18 cellular contexts compared by ENCODE assay signal in the genomic region with DNA sequence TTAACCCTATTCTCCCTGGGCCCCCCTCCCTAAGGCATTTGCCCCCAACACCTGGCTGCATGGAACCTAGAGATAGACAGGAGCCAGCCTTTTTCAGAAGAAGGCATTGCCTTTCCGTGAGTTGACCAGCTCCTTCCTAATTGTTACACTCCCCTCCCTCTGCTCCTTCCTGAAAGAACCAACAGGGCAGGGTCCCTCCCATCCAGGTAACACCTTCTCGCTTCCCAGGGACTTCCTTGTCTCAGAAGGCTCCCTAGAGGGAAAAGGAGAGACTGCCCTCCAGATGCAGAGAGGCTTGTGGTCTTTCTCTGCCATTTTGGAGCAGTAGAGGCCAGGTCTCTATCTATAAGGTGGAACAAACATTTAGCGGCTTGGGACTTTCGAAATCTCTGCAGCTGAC.
"Had no signal": no experiment of that assay in that cellular context is flagged by ENCODE, and none has a peak within 500 bp of the region (broad histone marks: within the 10 kb centered on the region; RNA-seq: fewer than 3 reads in every experiment).

No MANE protein-coding gene starts in this region.

- H3K27ac ChIP-seq: hepatocyte, tibial artery, vagina had no signal

- ATAC-seq: effector memory CD8-positive, alpha-beta T cell; gastrocnemius medialis had no signal

- H3K4me3 ChIP-seq: gastrocnemius medialis, hepatocyte, left lung, psoas muscle, tibial artery, vagina had no signal

- H3K36me3 Mint-ChIP-seq: activated naive CD8-positive, alpha-beta T cell treated with anti-CD3 and anti-CD28 coated beads for 36 hours; brain had no signal

- DNase-seq: activated CD4-positive, alpha-beta T cell treated with anti-CD3 and anti-CD28 coated beads, Interleukin-2, amount 10 ng/mL, durations not matched to agents 7 days and 5 days; activated CD8-positive, alpha-beta memory T cell treated with anti-CD3 and anti-CD28 coated beads for 24 hours; activated gamma-delta T cell treated with Interleukin-2 at 50 U/mL for 16 hours; activated naive CD8-positive, alpha-beta T cell treated with anti-CD3 and anti-CD28 coated beads for 36 hours; cerebellar nuclear complex; effector memory CD8-positive, alpha-beta T cell; gastrocnemius medialis; kidney; left lung; psoas muscle; stimulated activated CD4-positive, alpha-beta T cell treated with anti-CD3 and anti-CD28 coated beads, Interleukin-12 subunit alpha, Interleukin-12 subunit beta, amount 100 ng/mL, for 4 hours; stimulated activated CD4-positive, alpha-beta T cell treated with anti-CD3 and anti-CD28 coated beads, Interleukin-2, amount 100 ng/mL, for 24 hours; tibial artery had no signal

- H3K9me3 Mint-ChIP-seq: activated CD4-positive, alpha-beta T cell treated with anti-CD3 and anti-CD28 coated beads, Interleukin-2, amount 10 ng/mL, durations not matched to agents 7 days and 5 days; activated naive CD8-positive, alpha-beta T cell treated with anti-CD3 and anti-CD28 coated beads for 36 hours; brain; dendritic cell treated with granulocyte-macrophage colony-stimulating factor and Interleukin-4, amounts not matched to agents 40 ng/mL and 50 ng/mL, for 4 days; effector memory CD8-positive, alpha-beta T cell; neural crest cell had no signal

- H3K9me3 ChIP-seq: gastrocnemius medialis, left lung, psoas muscle, tibial artery, vagina had no signal

- H3K27ac Mint-ChIP-seq: activated CD4-positive, alpha-beta T cell treated with anti-CD3 and anti-CD28 coated beads, Interleukin-2, amount 10 ng/mL, durations not matched to agents 7 days and 5 days; activated naive CD8-positive, alpha-beta T cell treated with anti-CD3 and anti-CD28 coated beads for 36 hours; dendritic cell treated with granulocyte-macrophage colony-stimulating factor and Interleukin-4, amounts not matched to agents 40 ng/mL and 50 ng/mL, for 4 days; effector memory CD8-positive, alpha-beta T cell had no signal

- H3K4me3 Mint-ChIP-seq: activated CD4-positive, alpha-beta T cell treated with anti-CD3 and anti-CD28 coated beads, Interleukin-2, amount 10 ng/mL, durations not matched to agents 7 days and 5 days; activated naive CD8-positive, alpha-beta T cell treated with anti-CD3 and anti-CD28 coated beads for 36 hours; brain; dendritic cell treated with granulocyte-macrophage colony-stimulating factor and Interleukin-4, amounts not matched to agents 40 ng/mL and 50 ng/mL, for 4 days; effector memory CD8-positive, alpha-beta T cell; neural crest cell had no signal

- H3K27me3 Mint-ChIP-seq: activated CD4-positive, alpha-beta T cell treated with anti-CD3 and anti-CD28 coated beads, Interleukin-2, amount 10 ng/mL, durations not matched to agents 7 days and 5 days; activated naive CD8-positive, alpha-beta T cell treated with anti-CD3 and anti-CD28 coated beads for 36 hours had no signal

- H3K27me3 ChIP-seq: gastrocnemius medialis, hepatocyte, left lung, tibial artery, vagina had no signal

- H3K4me1 Mint-ChIP-seq: activated CD4-positive, alpha-beta T cell treated with anti-CD3 and anti-CD28 coated beads, Interleukin-2, amount 10 ng/mL, durations not matched to agents 7 days and 5 days had no signal

- H3K36me3 ChIP-seq: gastrocnemius medialis, left lung, tibial artery, vagina had no signal
